In genomic region chr4:15144249-15144966, GRCh38 we compare ENCODE assay signal across 11 cellular contexts.
DNase-seq lines count a peak whose midpoint lies in the region; FAIRE-seq and TF ChIP-seq lines count a peak whose summit lies in the region.
"Had no signal": no experiment of that assay in that cellular context is flagged by ENCODE, and none has a peak within 500 bp of the region (broad histone marks: within the 10 kb centered on the region; RNA-seq: fewer than 3 reads in every experiment).

No MANE protein-coding gene starts in this region.

- DNase-seq in D721Med (ENCODE audit: insufficient read length, low spot score) (no peak), NCI-H1105 treated with DMSO at 0.1 percent for 48 hours (lab: John Stamatoyannopoulos, UW) (peak; percentile 67), astrocyte of the cerebellum (ENCODE audit: low read depth) (no peak), kidney tubule cell (ENCODE audit: low spot score) (peak; percentile 10), SKM-1 treated with dmso at 0.1 percent for 144 hours (lab: John Stamatoyannopoulos, UW; ENCODE audit: unreplicated experiment) (no peak), GOT3 (lab: John Stamatoyannopoulos, UW) (no peak), GF-D8 (lab: John Stamatoyannopoulos, UW) (no peak)
- DNase-seq in activated CD4-positive, CD25-positive, alpha-beta regulatory T cell (lab: John Stamatoyannopoulos, UW): no peak
- DNase-seq: activated CD4-positive, alpha-beta T cell treated with anti-CD3 and anti-CD28 coated beads, Interleukin-2, amount 10 ng/mL, durations not matched to agents 24 days and 14 days; activated T-cell treated with anti-CD3 and anti-CD28 coated beads, Interleukin-2, amount 50 U/mL, for 48 hours; CD4-positive, alpha-beta T cell had no signal

- in situ Hi-C loops in astrocyte of the cerebellum (cut with HindIII; ENCODE audit: low sequenced_read_pairs): no loop called here

- no peak for FAIRE-seq in D721Med (lab: Jason Lieb, UNC)

- no peak overlapping the region for H3K4me3 ChIP-seq in astrocyte of the cerebellum (ENCODE audit: low read depth, low read length)

- TF ChIP-seq CTCF in D721Med (IDR thresholded peaks at IDR 0.05; ENCODE audit: insufficient read depth, missing control alignments): peak; percentile 12
- peak; percentile 8 for TF ChIP-seq CTCF in astrocyte of the cerebellum (IDR thresholded peaks at IDR 0.05; ENCODE audit: low read depth, low read length, missing control alignments)

Comparison
In these comparisons a context has a peak if more than half of its experiments do, and no peak if none do; other contexts are left out.
1. DNase-seq: peak in NCI-H1105 treated with DMSO at 0.1 percent for 48 hours (single experiment) and kidney tubule cell (single experiment); none in D721Med (single experiment), astrocyte of the cerebellum (single experiment), SKM-1 treated with dmso at 0.1 percent for 144 hours (single experiment), GOT3 (single experiment), GF-D8 (single experiment) and activated CD4-positive, CD25-positive, alpha-beta regulatory T cell (0 of 4).